11 cellular contexts compared by ENCODE assay signal in genomic region chr2:151071382-151071781, GRCh38.
DNase-seq lines count a peak whose midpoint lies in the region; ATAC-seq and TF ChIP-seq lines count a peak whose summit lies in the region.
"Had no signal": no experiment of that assay in that cellular context is flagged by ENCODE, and none has a peak within 500 bp of the region (broad histone marks: within the 10 kb centered on the region; RNA-seq: fewer than 3 reads in every experiment).

No MANE protein-coding gene starts in this region.

- H3K4me2 ChIP-seq in Karpas-422 (ENCODE audit: low read depth, low read length, poor library complexity, severe bottlenecking) = no peak overlapping the region

- H2AFZ ChIP-seq in Karpas-422 (ENCODE audit: low read length) = no peak overlapping the region

- no peaks in the 10 kb centered on the region for H3K9me3 ChIP-seq in Karpas-422 (ENCODE audit: low read length)
- H3K9me3 ChIP-seq in stomach = peaks cover 0 to 8% (median 0%) of the 10 kb centered on the region in 4 donors

- H3K36me3 Mint-ChIP-seq in activated naive CD8-positive, alpha-beta T cell treated with anti-CD3 and anti-CD28 coated beads for 36 hours = no peaks in the 10 kb centered on the region
- no peaks in the 10 kb centered on the region for H3K36me3 Mint-ChIP-seq in activated CD8-positive, alpha-beta memory T cell treated with anti-CD3 and anti-CD28 coated beads, Interleukin-2, amount 10 ng/mL, durations not matched to agents 7 days and 5 days

- CTCF ChIA-PET in BJ (lab: Yijun Ruan, JAX) = interaction anchor here (0.6 to 1.8 kb wide), 5 partner anchors 12 to 167 kb away, joined by 3 to 5 read pairs (median 4); no protein-coding TSS in a partner anchor
- CTCF ChIA-PET in activated CD8-positive, alpha-beta memory T cell treated with anti-CD3 and anti-CD28 coated beads, Interleukin-2, amount 10 ng/mL, durations not matched to agents 7 days and 5 days (lab: Charles Lee) = no interaction called here

- DNase-seq in BJ (ENCODE audit: low read depth) = no peak
- peak; percentile 44 for DNase-seq in Karpas-422
- peak; percentile 54 for DNase-seq in astrocyte of the hippocampus (ENCODE audit: low read depth, low spot score)
- DNase-seq in left lobe of liver (ENCODE audit: low spot score) = no peak
- no peak for DNase-seq in activated naive CD8-positive, alpha-beta T cell treated with anti-CD3 and anti-CD28 coated beads for 36 hours
- no peak for DNase-seq in activated CD8-positive, alpha-beta memory T cell treated with anti-CD3 and anti-CD28 coated beads, Interleukin-2, amount 10 ng/mL, durations not matched to agents 7 days and 5 days
- DNase-seq in germinal center (ENCODE audit: low spot score) = no peak
- no peak for DNase-seq in stomach
- DNase-seq: activated CD4-positive, alpha-beta T cell treated with anti-CD3 and anti-CD28 coated beads for 1 hour; GOT3; naive thymus-derived CD8-positive, alpha-beta T cell had no signal

- peak; percentile 56 for ATAC-seq in left lobe of liver
- ATAC-seq in activated CD8-positive, alpha-beta memory T cell treated with anti-CD3 and anti-CD28 coated beads, Interleukin-2, amount 10 ng/mL, durations not matched to agents 7 days and 5 days = no peak
- ATAC-seq: naive thymus-derived CD8-positive, alpha-beta T cell had no signal

- H3K36me3 ChIP-seq in BJ (ENCODE audit: control insufficient read depth, insufficient read depth, low read length) (no peaks in the 10 kb centered on the region), Karpas-422 (ENCODE audit: insufficient read depth, low read length) (no peaks in the 10 kb centered on the region), stomach (no peaks in the 10 kb centered on the region)

- TF ChIP-seq EP300 in stomach (IDR thresholded peaks at IDR 0.05) = no peak

- H3K9me3 Mint-ChIP-seq in activated naive CD8-positive, alpha-beta T cell treated with anti-CD3 and anti-CD28 coated beads for 36 hours = no peaks in the 10 kb centered on the region
- no peaks in the 10 kb centered on the region for H3K9me3 Mint-ChIP-seq in activated CD8-positive, alpha-beta memory T cell treated with anti-CD3 and anti-CD28 coated beads, Interleukin-2, amount 10 ng/mL, durations not matched to agents 7 days and 5 days (ENCODE audit: low read depth)

- no peak overlapping the region for H3K4me3 Mint-ChIP-seq in activated naive CD8-positive, alpha-beta T cell treated with anti-CD3 and anti-CD28 coated beads for 36 hours
- no peak overlapping the region for H3K4me3 Mint-ChIP-seq in activated CD8-positive, alpha-beta memory T cell treated with anti-CD3 and anti-CD28 coated beads, Interleukin-2, amount 10 ng/mL, durations not matched to agents 7 days and 5 days
- H3K4me3 Mint-ChIP-seq: naive thymus-derived CD8-positive, alpha-beta T cell had no signal

- no peak for TF ChIP-seq POLR2A in stomach (IDR thresholded peaks at IDR 0.05)

- no peak overlapping the region for H3K9ac ChIP-seq in Karpas-422 (ENCODE audit: low read length)

- H3K4me1 ChIP-seq in Karpas-422 (ENCODE audit: low read length) (no peaks in the 10 kb centered on the region), stomach (no peaks in the 10 kb centered on the region)

- POLR2A ChIA-PET in BJ (lab: Charles Lee) = no interaction called here

- intact Hi-C loops in stomach (cut with DNase I; ENCODE audit: low total_unique reads) = no loop called here

- H3K27ac ChIP-seq in Karpas-422 (ENCODE audit: low read length) (no peak overlapping the region), stomach (no peak overlapping the region)

- H3K4me1 Mint-ChIP-seq in activated naive CD8-positive, alpha-beta T cell treated with anti-CD3 and anti-CD28 coated beads for 36 hours = no peaks in the 10 kb centered on the region
- no peaks in the 10 kb centered on the region for H3K4me1 Mint-ChIP-seq in activated CD8-positive, alpha-beta memory T cell treated with anti-CD3 and anti-CD28 coated beads, Interleukin-2, amount 10 ng/mL, durations not matched to agents 7 days and 5 days
- H3K4me1 Mint-ChIP-seq: naive thymus-derived CD8-positive, alpha-beta T cell had no signal

- no peaks in the 10 kb centered on the region for H4K20me1 ChIP-seq in Karpas-422 (ENCODE audit: insufficient read depth, low read depth, low read length)

- H3K27me3 Mint-ChIP-seq in activated naive CD8-positive, alpha-beta T cell treated with anti-CD3 and anti-CD28 coated beads for 36 hours = no peaks in the 10 kb centered on the region
- H3K27me3 Mint-ChIP-seq in activated CD8-positive, alpha-beta memory T cell treated with anti-CD3 and anti-CD28 coated beads, Interleukin-2, amount 10 ng/mL, durations not matched to agents 7 days and 5 days = peaks cover 2% of the 10 kb centered on the region

- TF ChIP-seq CTCF in BJ (IDR thresholded peaks at IDR 0.05; ENCODE audit: insufficient read depth, low read depth, low read length) (peak; percentile 69), stomach (IDR thresholded peaks at IDR 0.05) (no peak)

- no peaks in the 10 kb centered on the region for H3K9me2 ChIP-seq in Karpas-422 (replicated peaks; ENCODE audit: insufficient read depth, low read length)

- no peaks in the 10 kb centered on the region for H3K79me2 ChIP-seq in Karpas-422 (ENCODE audit: low read length)

- H3K27me3 ChIP-seq in BJ (ENCODE audit: control insufficient read depth, insufficient read depth, low read length) = no peaks in the 10 kb centered on the region
- H3K27me3 ChIP-seq in Karpas-422 (ENCODE audit: low read length) = no peaks in the 10 kb centered on the region
- H3K27me3 ChIP-seq in stomach = no peaks in the 10 kb centered on the region

- H3K27ac Mint-ChIP-seq in activated naive CD8-positive, alpha-beta T cell treated with anti-CD3 and anti-CD28 coated beads for 36 hours = no peak overlapping the region
- H3K27ac Mint-ChIP-seq in activated CD8-positive, alpha-beta memory T cell treated with anti-CD3 and anti-CD28 coated beads, Interleukin-2, amount 10 ng/mL, durations not matched to agents 7 days and 5 days = no peak overlapping the region
- H3K27ac Mint-ChIP-seq: naive thymus-derived CD8-positive, alpha-beta T cell had no signal

- no peak overlapping the region for H3K4me3 ChIP-seq in BJ (ENCODE audit: low read depth, low read length)
- H3K4me3 ChIP-seq in Karpas-422 (ENCODE audit: low read length) = no peak overlapping the region
- H3K4me3 ChIP-seq in stomach = no peak overlapping the region

- 21 to 41% (median 38%) methylated on average over 2 of the region's 2 CpGs for WGBS in stomach, 5 donors

Comparison
In these comparisons a context has a peak if more than half of its experiments do, and no peak if none do; other contexts are left out.
1. DNase-seq: peak in Karpas-422 (single experiment) and astrocyte of the hippocampus (single experiment); none in BJ (single experiment), left lobe of liver (single experiment), activated naive CD8-positive, alpha-beta T cell treated with anti-CD3 and anti-CD28 coated beads for 36 hours (single experiment), activated CD8-positive, alpha-beta memory T cell treated with anti-CD3 and anti-CD28 coated beads, Interleukin-2, amount 10 ng/mL, durations not matched to agents 7 days and 5 days (single experiment), germinal center (single experiment) and stomach (single experiment).